1 cellular context compared by ENCODE assay signal in the genomic region with DNA sequence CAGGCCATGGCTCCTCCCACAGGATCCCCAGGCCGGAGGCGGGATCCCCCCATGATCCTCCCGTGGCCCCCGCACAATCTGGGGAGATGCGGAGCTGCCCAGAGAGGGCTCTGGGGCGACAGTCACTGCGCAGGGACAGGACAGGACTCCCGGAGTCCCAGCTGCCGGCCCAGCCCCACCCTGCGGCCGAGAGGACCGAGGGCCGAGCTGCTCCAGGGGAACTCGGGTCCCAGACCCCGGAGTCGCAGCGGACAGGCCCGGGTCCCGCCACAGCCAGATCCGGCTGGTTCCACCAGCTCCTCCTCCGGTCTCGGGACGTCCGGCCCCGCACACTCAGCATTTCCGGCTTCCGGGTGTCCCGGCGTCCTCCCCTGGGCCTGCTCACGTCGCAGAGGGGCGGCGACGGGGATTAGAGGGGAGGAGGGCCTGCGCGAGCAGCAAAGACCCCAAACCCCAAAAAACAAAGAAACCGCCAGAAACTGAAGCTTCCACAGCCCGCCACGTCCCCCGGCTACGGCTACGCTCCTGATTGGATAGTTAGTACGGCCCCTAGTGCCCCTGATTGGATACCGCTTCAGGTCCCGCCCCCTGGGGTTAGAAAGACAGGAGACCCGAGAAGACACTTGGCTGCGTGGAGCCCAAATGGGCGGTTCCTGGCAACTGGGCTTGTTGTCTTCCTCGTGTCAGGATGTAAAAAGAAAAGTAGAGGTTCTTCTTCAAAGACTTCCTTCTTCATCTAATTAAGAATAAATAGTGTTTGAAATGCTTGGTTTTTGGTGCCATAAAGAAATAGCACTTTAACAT.
TF ChIP-seq lines count a peak whose summit lies in the region.

No MANE protein-coding gene starts in this region.

TF ChIP-seq in K562, 482 proteins besides CTCF, POLR2A, EP300 and RAD21 (continued from another document and continues in another):
- TF ChIP-seq RFX7 (CRISPR knock-in tag; IDR thresholded peaks at IDR 0.05): 0 out of 2 replicates have a peak, but pooled peaks have one; percentile 66
- TF ChIP-seq KAT2B (IDR thresholded peaks at IDR 0.05; ENCODE audit: low read depth, low read length): no peak
- TF ChIP-seq ZNF140 (CRISPR knock-in tag; IDR thresholded peaks at IDR 0.05): no peak
- TF ChIP-seq IFI16 (CRISPR knock-in tag; IDR thresholded peaks at IDR 0.05): no peak
- TF ChIP-seq, protein P1, sequence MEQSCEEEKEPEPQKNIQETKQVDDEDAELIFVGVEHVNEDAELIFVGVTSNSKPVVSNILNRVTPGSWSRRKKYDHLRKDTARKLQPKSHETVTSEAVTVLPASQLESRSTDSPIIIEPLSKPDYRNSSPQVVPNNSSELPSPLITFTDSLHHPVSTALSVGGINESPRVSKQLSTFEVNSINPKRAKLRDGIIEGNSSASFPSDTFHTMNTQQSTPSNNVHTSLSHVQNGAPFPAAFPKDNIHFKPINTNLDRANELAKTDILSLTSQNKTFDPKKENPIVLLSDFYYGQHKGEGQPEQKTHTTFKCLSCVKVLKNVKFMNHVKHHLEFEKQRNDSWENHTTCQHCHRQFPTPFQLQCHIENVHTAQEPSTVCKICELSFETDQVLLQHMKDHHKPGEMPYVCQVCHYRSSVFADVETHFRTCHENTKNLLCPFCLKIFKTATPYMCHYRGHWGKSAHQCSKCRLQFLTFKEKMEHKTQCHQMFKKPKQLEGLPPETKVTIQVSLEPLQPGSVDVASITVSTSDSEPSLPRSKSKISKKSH (CRISPR knock-in tag; IDR thresholded peaks at IDR 0.05): no peak
- TF ChIP-seq HNRNPH1 (optimal IDR thresholded peaks at IDR 0.05; ENCODE audit: low read depth, low read length): no peak
- TF ChIP-seq ZNF436 (CRISPR knock-in tag; IDR thresholded peaks at IDR 0.05): no peak
- TF ChIP-seq, protein P2, sequence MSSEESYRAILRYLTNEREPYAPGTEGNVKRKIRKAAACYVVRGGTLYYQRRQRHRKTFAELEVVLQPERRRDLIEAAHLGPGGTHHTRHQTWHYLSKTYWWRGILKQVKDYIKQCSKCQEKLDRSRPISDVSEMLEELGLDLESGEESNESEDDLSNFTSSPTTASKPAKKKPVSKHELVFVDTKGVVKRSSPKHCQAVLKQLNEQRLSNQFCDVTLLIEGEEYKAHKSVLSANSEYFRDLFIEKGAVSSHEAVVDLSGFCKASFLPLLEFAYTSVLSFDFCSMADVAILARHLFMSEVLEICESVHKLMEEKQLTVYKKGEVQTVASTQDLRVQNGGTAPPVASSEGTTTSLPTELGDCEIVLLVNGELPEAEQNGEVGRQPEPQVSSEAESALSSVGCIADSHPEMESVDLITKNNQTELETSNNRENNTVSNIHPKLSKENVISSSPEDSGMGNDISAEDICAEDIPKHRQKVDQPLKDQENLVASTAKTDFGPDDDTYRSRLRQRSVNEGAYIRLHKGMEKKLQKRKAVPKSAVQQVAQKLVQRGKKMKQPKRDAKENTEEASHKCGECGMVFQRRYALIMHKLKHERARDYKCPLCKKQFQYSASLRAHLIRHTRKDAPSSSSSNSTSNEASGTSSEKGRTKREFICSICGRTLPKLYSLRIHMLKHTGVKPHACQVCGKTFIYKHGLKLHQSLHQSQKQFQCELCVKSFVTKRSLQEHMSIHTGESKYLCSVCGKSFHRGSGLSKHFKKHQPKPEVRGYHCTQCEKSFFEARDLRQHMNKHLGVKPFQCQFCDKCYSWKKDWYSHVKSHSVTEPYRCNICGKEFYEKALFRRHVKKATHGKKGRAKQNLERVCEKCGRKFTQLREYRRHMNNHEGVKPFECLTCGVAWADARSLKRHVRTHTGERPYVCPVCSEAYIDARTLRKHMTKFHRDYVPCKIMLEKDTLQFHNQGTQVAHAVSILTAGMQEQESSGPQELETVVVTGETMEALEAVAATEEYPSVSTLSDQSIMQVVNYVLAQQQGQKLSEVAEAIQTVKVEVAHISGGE (CRISPR knock-in tag; IDR thresholded peaks at IDR 0.05): peak; percentile 91 to 98 (median 92); a peak in 5 of 6 replicates
- peak; percentile 75 for TF ChIP-seq SUPT5H (IDR thresholded peaks at IDR 0.05)
- TF ChIP-seq PRPF4 (IDR thresholded peaks at IDR 0.05; ENCODE audit: insufficient read depth, low read depth, low read length, poor library complexity, severe bottlenecking): peak; percentile 63
- TF ChIP-seq, protein P3, sequence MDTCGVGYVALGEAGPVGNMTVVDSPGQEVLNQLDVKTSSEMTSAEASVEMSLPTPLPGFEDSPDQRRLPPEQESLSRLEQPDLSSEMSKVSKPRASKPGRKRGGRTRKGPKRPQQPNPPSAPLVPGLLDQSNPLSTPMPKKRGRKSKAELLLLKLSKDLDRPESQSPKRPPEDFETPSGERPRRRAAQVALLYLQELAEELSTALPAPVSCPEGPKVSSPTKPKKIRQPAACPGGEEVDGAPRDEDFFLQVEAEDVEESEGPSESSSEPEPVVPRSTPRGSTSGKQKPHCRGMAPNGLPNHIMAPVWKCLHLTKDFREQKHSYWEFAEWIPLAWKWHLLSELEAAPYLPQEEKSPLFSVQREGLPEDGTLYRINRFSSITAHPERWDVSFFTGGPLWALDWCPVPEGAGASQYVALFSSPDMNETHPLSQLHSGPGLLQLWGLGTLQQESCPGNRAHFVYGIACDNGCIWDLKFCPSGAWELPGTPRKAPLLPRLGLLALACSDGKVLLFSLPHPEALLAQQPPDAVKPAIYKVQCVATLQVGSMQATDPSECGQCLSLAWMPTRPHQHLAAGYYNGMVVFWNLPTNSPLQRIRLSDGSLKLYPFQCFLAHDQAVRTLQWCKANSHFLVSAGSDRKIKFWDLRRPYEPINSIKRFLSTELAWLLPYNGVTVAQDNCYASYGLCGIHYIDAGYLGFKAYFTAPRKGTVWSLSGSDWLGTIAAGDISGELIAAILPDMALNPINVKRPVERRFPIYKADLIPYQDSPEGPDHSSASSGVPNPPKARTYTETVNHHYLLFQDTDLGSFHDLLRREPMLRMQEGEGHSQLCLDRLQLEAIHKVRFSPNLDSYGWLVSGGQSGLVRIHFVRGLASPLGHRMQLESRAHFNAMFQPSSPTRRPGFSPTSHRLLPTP (IDR thresholded peaks at IDR 0.05; ENCODE audit: borderline replicate concordance, extremely low read depth, insufficient read length): no peak
- peak; percentile 85 for TF ChIP-seq ZBTB17 (CRISPR knock-in tag; IDR thresholded peaks at IDR 0.05)
- TF ChIP-seq JUNB (CRISPR knock-in tag; conservative IDR thresholded peaks at IDR 0.05): 0 out of 2 replicates have a peak, but pooled peaks have one; percentile 47
- peak; percentile 88 for TF ChIP-seq KLF16 (IDR thresholded peaks at IDR 0.05)
- no peak; the same call in 1 of the 2 replicates for TF ChIP-seq ZNF766 (CRISPR knock-in tag; conservative IDR thresholded peaks at IDR 0.05)
- TF ChIP-seq ZBTB1 (CRISPR knock-in tag; IDR thresholded peaks at IDR 0.05; ENCODE audit: borderline replicate concordance, low read depth): no peak
- peak; percentile 6; the same call in 1 of the 2 replicates for TF ChIP-seq JUN (IDR thresholded peaks at IDR 0.05; ENCODE audit: borderline replicate concordance, low read depth, low read length)
- no peak for TF ChIP-seq JUN (CRISPR knock-in tag; IDR thresholded peaks at IDR 0.05; ENCODE audit: borderline replicate concordance)
- TF ChIP-seq, protein P4, sequence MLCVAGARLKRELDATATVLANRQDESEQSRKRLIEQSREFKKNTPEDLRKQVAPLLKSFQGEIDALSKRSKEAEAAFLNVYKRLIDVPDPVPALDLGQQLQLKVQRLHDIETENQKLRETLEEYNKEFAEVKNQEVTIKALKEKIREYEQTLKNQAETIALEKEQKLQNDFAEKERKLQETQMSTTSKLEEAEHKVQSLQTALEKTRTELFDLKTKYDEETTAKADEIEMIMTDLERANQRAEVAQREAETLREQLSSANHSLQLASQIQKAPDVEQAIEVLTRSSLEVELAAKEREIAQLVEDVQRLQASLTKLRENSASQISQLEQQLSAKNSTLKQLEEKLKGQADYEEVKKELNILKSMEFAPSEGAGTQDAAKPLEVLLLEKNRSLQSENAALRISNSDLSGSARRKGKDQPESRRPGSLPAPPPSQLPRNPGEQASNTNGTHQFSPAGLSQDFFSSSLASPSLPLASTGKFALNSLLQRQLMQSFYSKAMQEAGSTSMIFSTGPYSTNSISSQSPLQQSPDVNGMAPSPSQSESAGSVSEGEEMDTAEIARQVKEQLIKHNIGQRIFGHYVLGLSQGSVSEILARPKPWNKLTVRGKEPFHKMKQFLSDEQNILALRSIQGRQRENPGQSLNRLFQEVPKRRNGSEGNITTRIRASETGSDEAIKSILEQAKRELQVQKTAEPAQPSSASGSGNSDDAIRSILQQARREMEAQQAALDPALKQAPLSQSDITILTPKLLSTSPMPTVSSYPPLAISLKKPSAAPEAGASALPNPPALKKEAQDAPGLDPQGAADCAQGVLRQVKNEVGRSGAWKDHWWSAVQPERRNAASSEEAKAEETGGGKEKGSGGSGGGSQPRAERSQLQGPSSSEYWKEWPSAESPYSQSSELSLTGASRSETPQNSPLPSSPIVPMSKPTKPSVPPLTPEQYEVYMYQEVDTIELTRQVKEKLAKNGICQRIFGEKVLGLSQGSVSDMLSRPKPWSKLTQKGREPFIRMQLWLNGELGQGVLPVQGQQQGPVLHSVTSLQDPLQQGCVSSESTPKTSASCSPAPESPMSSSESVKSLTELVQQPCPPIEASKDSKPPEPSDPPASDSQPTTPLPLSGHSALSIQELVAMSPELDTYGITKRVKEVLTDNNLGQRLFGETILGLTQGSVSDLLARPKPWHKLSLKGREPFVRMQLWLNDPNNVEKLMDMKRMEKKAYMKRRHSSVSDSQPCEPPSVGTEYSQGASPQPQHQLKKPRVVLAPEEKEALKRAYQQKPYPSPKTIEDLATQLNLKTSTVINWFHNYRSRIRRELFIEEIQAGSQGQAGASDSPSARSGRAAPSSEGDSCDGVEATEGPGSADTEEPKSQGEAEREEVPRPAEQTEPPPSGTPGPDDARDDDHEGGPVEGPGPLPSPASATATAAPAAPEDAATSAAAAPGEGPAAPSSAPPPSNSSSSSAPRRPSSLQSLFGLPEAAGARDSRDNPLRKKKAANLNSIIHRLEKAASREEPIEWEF (CRISPR knock-in tag; IDR thresholded peaks at IDR 0.05): no peak
- TF ChIP-seq RBM39 (optimal IDR thresholded peaks at IDR 0.05; ENCODE audit: low read depth, low read length): no peak
- TF ChIP-seq GTF2F1 (IDR thresholded peaks at IDR 0.05; ENCODE audit: low read depth, low read length): no peak
- no peak for TF ChIP-seq POLR3A (IDR thresholded peaks at IDR 0.05; ENCODE audit: borderline replicate concordance, extremely low read depth, insufficient read depth, insufficient read length)
- peak; percentile 85 for TF ChIP-seq FOXJ2 (tag; IDR thresholded peaks at IDR 0.05)
- TF ChIP-seq PML (IDR thresholded peaks at IDR 0.05; ENCODE audit: low read length): peak; percentile 27; the same call in 1 of the 2 replicates
- TF ChIP-seq DNMT1 (IDR thresholded peaks at IDR 0.05): 0 out of 2 replicates have a peak, but pooled peaks have one; percentile 27
- TF ChIP-seq, protein P5, sequence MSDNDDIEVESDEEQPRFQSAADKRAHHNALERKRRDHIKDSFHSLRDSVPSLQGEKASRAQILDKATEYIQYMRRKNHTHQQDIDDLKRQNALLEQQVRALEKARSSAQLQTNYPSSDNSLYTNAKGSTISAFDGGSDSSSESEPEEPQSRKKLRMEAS (CRISPR knock-in tag; IDR thresholded peaks at IDR 0.05): peak; percentile 40; the same call in 1 of the 2 replicates
- no peak for TF ChIP-seq WHSC1 (IDR thresholded peaks at IDR 0.05; ENCODE audit: low read length)
- no peak for TF ChIP-seq ADNP (tag; IDR thresholded peaks at IDR 0.05)
- TF ChIP-seq L3MBTL2 (IDR thresholded peaks at IDR 0.05): peak; percentile 88
- TF ChIP-seq, protein P6, sequence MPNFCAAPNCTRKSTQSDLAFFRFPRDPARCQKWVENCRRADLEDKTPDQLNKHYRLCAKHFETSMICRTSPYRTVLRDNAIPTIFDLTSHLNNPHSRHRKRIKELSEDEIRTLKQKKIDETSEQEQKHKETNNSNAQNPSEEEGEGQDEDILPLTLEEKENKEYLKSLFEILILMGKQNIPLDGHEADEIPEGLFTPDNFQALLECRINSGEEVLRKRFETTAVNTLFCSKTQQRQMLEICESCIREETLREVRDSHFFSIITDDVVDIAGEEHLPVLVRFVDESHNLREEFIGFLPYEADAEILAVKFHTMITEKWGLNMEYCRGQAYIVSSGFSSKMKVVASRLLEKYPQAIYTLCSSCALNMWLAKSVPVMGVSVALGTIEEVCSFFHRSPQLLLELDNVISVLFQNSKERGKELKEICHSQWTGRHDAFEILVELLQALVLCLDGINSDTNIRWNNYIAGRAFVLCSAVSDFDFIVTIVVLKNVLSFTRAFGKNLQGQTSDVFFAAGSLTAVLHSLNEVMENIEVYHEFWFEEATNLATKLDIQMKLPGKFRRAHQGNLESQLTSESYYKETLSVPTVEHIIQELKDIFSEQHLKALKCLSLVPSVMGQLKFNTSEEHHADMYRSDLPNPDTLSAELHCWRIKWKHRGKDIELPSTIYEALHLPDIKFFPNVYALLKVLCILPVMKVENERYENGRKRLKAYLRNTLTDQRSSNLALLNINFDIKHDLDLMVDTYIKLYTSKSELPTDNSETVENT (CRISPR knock-in tag; IDR thresholded peaks at IDR 0.05): peak; percentile 86
- no peak for TF ChIP-seq TFAM (CRISPR knock-in tag; conservative IDR thresholded peaks at IDR 0.05)
- no peak for TF ChIP-seq NCOA2 (IDR thresholded peaks at IDR 0.05; ENCODE audit: partially characterized antibody in 2 of 2)
- peak; percentile 86; the same call in 1 of the 2 replicates for TF ChIP-seq ETV5 (CRISPR knock-in tag; IDR thresholded peaks at IDR 0.05; ENCODE audit: low read depth)
- TF ChIP-seq, protein P7, sequence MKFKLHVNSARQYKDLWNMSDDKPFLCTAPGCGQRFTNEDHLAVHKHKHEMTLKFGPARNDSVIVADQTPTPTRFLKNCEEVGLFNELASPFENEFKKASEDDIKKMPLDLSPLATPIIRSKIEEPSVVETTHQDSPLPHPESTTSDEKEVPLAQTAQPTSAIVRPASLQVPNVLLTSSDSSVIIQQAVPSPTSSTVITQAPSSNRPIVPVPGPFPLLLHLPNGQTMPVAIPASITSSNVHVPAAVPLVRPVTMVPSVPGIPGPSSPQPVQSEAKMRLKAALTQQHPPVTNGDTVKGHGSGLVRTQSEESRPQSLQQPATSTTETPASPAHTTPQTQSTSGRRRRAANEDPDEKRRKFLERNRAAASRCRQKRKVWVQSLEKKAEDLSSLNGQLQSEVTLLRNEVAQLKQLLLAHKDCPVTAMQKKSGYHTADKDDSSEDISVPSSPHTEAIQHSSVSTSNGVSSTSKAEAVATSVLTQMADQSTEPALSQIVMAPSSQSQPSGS (CRISPR knock-in tag; IDR thresholded peaks at IDR 0.05): no peak
- TF ChIP-seq STAG1 (CRISPR knock-in tag; IDR thresholded peaks at IDR 0.05; ENCODE audit: borderline replicate concordance): no peak
- TF ChIP-seq ZFP36 (IDR thresholded peaks at IDR 0.05; ENCODE audit: low read depth, low read length, partially characterized antibody): no peak
- TF ChIP-seq ZNF445 (CRISPR knock-in tag; IDR thresholded peaks at IDR 0.05; ENCODE audit: low read depth): no peak
- TF ChIP-seq ZNF184 (CRISPR knock-in tag; IDR thresholded peaks at IDR 0.05): no peak
- TF ChIP-seq ZNF764 (CRISPR knock-in tag; IDR thresholded peaks at IDR 0.05; ENCODE audit: low read depth): peak; percentile 67; the same call in 1 of the 2 replicates
- peak; percentile 63 for TF ChIP-seq TAF1 (IDR thresholded peaks at IDR 0.05; ENCODE audit: control insufficient read depth, extremely low read depth, insufficient read depth, low read length, severe bottlenecking)
- no peak for TF ChIP-seq SRSF1 (IDR thresholded peaks at IDR 0.05; ENCODE audit: low read depth, low read length)
- 0 out of 2 replicates have a peak, but pooled peaks have one; percentile 14 for TF ChIP-seq LEF1 (IDR thresholded peaks at IDR 0.05)
- peak; percentile 89 to 91 for TF ChIP-seq NRF1 (conservative IDR thresholded peaks at IDR 0.05 in 1 of 2, IDR thresholded peaks at IDR 0.05 in 1 of 2)
- TF ChIP-seq MYBL2 (IDR thresholded peaks at IDR 0.05; ENCODE audit: low read depth): no peak
- TF ChIP-seq MYBL2 (CRISPR knock-in tag; IDR thresholded peaks at IDR 0.05; ENCODE audit: borderline replicate concordance): no peak
- TF ChIP-seq CBX8 (IDR thresholded peaks at IDR 0.05; ENCODE audit: borderline replicate concordance, extremely low read depth, low read depth, low read length, poor library complexity, severe bottlenecking): no peak
